ENCODE assay signal across 12 cellular contexts in genomic region chr16:29843942-29844341, GRCh38.
"Had no signal": no experiment of that assay in that cellular context is flagged by ENCODE, and none has a peak within 500 bp of the region (broad histone marks: within the 10 kb centered on the region; RNA-seq: fewer than 3 reads in every experiment).

No MANE protein-coding gene starts in this region.

- H3K9me3 ChIP-seq: esophagus muscularis mucosa, spleen had no signal

- H3K27me3 Mint-ChIP-seq: activated CD4-positive, alpha-beta T cell treated with anti-CD3 and anti-CD28 coated beads for 36 hours; activated CD8-positive, alpha-beta T cell treated with anti-CD3 and anti-CD28 coated beads for 36 hours; memory B cell; stimulated activated naive CD8-positive, alpha-beta T cell treated with anti-CD3 and anti-CD28 coated beads, Interleukin-15, amount 100 ng/mL, for 72 hours; T-helper 17 cell had no signal

- H3K4me3 Mint-ChIP-seq: activated CD4-positive, alpha-beta T cell treated with anti-CD3 and anti-CD28 coated beads for 36 hours; activated CD8-positive, alpha-beta T cell treated with anti-CD3 and anti-CD28 coated beads for 36 hours; activated T-cell treated with anti-CD3 and anti-CD28 coated beads, Interleukin-2, amount 50 U/mL, for 72 hours; memory B cell; stimulated activated naive CD8-positive, alpha-beta T cell treated with anti-CD3 and anti-CD28 coated beads, Interleukin-15, amount 100 ng/mL, for 72 hours; T-helper 17 cell had no signal

- H3K27ac ChIP-seq: hepatocyte, spleen, WERI-Rb-1 had no signal

- H3K4me2 ChIP-seq: hepatocyte had no signal

- H3K27ac Mint-ChIP-seq: activated CD4-positive, alpha-beta T cell treated with anti-CD3 and anti-CD28 coated beads for 36 hours; activated T-cell treated with anti-CD3 and anti-CD28 coated beads, Interleukin-2, amount 50 U/mL, for 72 hours; memory B cell; T-helper 17 cell had no signal

- DNase-seq: activated CD4-positive, alpha-beta T cell treated with anti-CD3 and anti-CD28 coated beads for 36 hours; activated CD8-positive, alpha-beta T cell treated with anti-CD3 and anti-CD28 coated beads for 36 hours; activated T-cell treated with anti-CD3 and anti-CD28 coated beads, Interleukin-2, amount 50 U/mL, for 72 hours; islet precursor cell; spleen; stimulated activated naive CD8-positive, alpha-beta T cell treated with anti-CD3 and anti-CD28 coated beads, Interleukin-15, amount 100 ng/mL, for 72 hours; T-helper 17 cell; WERI-Rb-1 had no signal

- ATAC-seq: activated CD4-positive, alpha-beta T cell treated with anti-CD3 and anti-CD28 coated beads for 36 hours; activated CD8-positive, alpha-beta T cell treated with anti-CD3 and anti-CD28 coated beads for 36 hours; activated T-cell treated with anti-CD3 and anti-CD28 coated beads, Interleukin-2, amount 50 U/mL, for 72 hours; sciatic nerve; stimulated activated naive CD8-positive, alpha-beta T cell treated with anti-CD3 and anti-CD28 coated beads, Interleukin-15, amount 100 ng/mL, for 72 hours; T-helper 17 cell had no signal

- H3K9me3 Mint-ChIP-seq: activated CD8-positive, alpha-beta T cell treated with anti-CD3 and anti-CD28 coated beads for 36 hours; activated T-cell treated with anti-CD3 and anti-CD28 coated beads, Interleukin-2, amount 50 U/mL, for 72 hours; memory B cell; stimulated activated naive CD8-positive, alpha-beta T cell treated with anti-CD3 and anti-CD28 coated beads, Interleukin-15, amount 100 ng/mL, for 72 hours had no signal

- H3K27me3 ChIP-seq: esophagus muscularis mucosa, hepatocyte, spleen had no signal

- H3K36me3 ChIP-seq: WERI-Rb-1 had no signal

- H3K4me3 ChIP-seq: esophagus muscularis mucosa, hepatocyte, spleen had no signal

- H3K79me2 ChIP-seq: hepatocyte had no signal

- H2AFZ ChIP-seq: hepatocyte had no signal
